9 cellular contexts compared by ENCODE assay signal in genomic region chr1:161305872-161306519, GRCh38. TPM values are rescaled to one million over a fixed set of nuclear protein-coding genes. Genes with fewer than 3 reads are reported as not detected.
DNase-seq lines count a peak whose midpoint lies in the region; ATAC-seq, FAIRE-seq and TF ChIP-seq lines count a peak whose summit lies in the region.
"Had no signal": no experiment of that assay in that cellular context is flagged by ENCODE, and none has a peak within 500 bp of the region (broad histone marks: within the 10 kb centered on the region; RNA-seq: fewer than 3 reads in every experiment).

No MANE protein-coding gene starts in this region.

- H3K4me3 Mint-ChIP-seq in GM23338 (peak overlapping the region; percentile 96), chondrocyte (ENCODE audit: unreplicated experiment) (peak overlapping the region; percentile 68)

- H4K20me1 ChIP-seq in GM23338 (replicated peaks; ENCODE audit: insufficient read depth), result no peaks in the 10 kb centered on the region

- peak; percentile 71 to 93 for TF ChIP-seq CTCF in GM23338 (conservative IDR thresholded peaks at IDR 0.05; ENCODE audit: low read depth in 2 of 2)
- TF ChIP-seq CTCF in chondrocyte (IDR thresholded peaks at IDR 0.05), result no peak

- ATAC-seq in GM23338 (peak; percentile 87), left colon (peak; percentile 100)

- H3K27me3 ChIP-seq in GM23338 (ENCODE audit: insufficient read depth), result no peaks in the 10 kb centered on the region

- H3K79me2 ChIP-seq in GM23338 (replicated peaks; ENCODE audit: insufficient read depth), result peaks cover 16% of the 10 kb centered on the region

- intact Hi-C loops in left colon (cut with DNase I, micrococcal nuclease), result no loop called here

- H3F3A ChIP-seq in GM23338 (replicated peaks; ENCODE audit: low read depth), result 0 out of 2 replicates have a peak, but pooled peaks cover 3% of the 10 kb centered on the region

- H3K4me1 Mint-ChIP-seq in GM23338 (peaks cover 45% of the 10 kb centered on the region), chondrocyte (ENCODE audit: low read depth) (peaks cover 16% of the 10 kb centered on the region)

- H3K27me3 Mint-ChIP-seq in GM23338 (ENCODE audit: insufficient read depth, low read depth, poor library complexity), result peaks cover 3% of the 10 kb centered on the region
- no peaks in the 10 kb centered on the region for H3K27me3 Mint-ChIP-seq in chondrocyte (ENCODE audit: low read depth)

- DNase-seq in DMS79 treated with DMSO at 0.1 percent for 48 hours (lab: John Stamatoyannopoulos, UW) (peak; percentile 34), GM23338 (ENCODE audit: low spot score) (peak; percentile 97), NCI-H146 treated with DMSO at 0.1 percent for 48 hours (lab: John Stamatoyannopoulos, UW; ENCODE audit: unreplicated experiment) (peak; percentile 78), chondrocyte (ENCODE audit: low spot score) (no peak), left colon (peak; percentile 89), urothelium cell line (ENCODE audit: low spot score) (no peak)
- peak; percentile 78 for DNase-seq in activated CD4-positive, alpha-beta T cell treated with anti-CD3 and anti-CD28 coated beads for 1 hour
- peak; percentile 74 for DNase-seq in stimulated activated CD4-positive, alpha-beta T cell treated with anti-CD3 and anti-CD28 coated beads, Interleukin-1b, Interleukin-23, amount 100 ng/mL, for 4 hours (ENCODE audit: low read depth in 2 of 2)

- no peaks in the 10 kb centered on the region for H3K9me3 Mint-ChIP-seq in GM23338
- no peaks in the 10 kb centered on the region for H3K9me3 Mint-ChIP-seq in chondrocyte (ENCODE audit: low read depth)

- H3K27ac ChIP-seq in GM23338 (ENCODE audit: low read depth), result peak overlapping the region; percentile 73; the same call in 1 of the 2 replicates

- no peak for FAIRE-seq in urothelium cell line (lab: Jason Lieb, UNC)
- FAIRE-seq: TTC549 had no signal

- no peaks in the 10 kb centered on the region for H3K36me3 Mint-ChIP-seq in GM23338 (ENCODE audit: low read depth)
- H3K36me3 Mint-ChIP-seq in chondrocyte (ENCODE audit: low read depth), result no peaks in the 10 kb centered on the region

- H3K4me3 ChIP-seq in GM23338, result peak overlapping the region; percentile 80

- H3K36me3 ChIP-seq in GM23338 (ENCODE audit: insufficient read depth), result no peaks in the 10 kb centered on the region

- H3K4me2 ChIP-seq in GM23338, result peak overlapping the region; percentile 83

- H3K4me1 ChIP-seq in GM23338 (ENCODE audit: insufficient read depth), result peaks cover 43% of the 10 kb centered on the region

- peak overlapping the region; percentile 87; the same call in 1 of the 2 replicates for H2AFZ ChIP-seq in GM23338

- no peaks in the 10 kb centered on the region for H3K9me2 ChIP-seq in GM23338 (ENCODE audit: insufficient read depth)

- peak overlapping the region; percentile 61; the same call in 1 of the 2 replicates for H3K27ac Mint-ChIP-seq in GM23338
- no peak overlapping the region for H3K27ac Mint-ChIP-seq in chondrocyte (ENCODE audit: unreplicated experiment)

TF ChIP-seq in GM23338, 12 proteins besides CTCF, POLR2A, EP300 and RAD21 (continues in another document):
- TF ChIP-seq ZNF114 (CRISPR knock-in tag; IDR thresholded peaks at IDR 0.05), result no peak
- TF ChIP-seq, protein P1, sequence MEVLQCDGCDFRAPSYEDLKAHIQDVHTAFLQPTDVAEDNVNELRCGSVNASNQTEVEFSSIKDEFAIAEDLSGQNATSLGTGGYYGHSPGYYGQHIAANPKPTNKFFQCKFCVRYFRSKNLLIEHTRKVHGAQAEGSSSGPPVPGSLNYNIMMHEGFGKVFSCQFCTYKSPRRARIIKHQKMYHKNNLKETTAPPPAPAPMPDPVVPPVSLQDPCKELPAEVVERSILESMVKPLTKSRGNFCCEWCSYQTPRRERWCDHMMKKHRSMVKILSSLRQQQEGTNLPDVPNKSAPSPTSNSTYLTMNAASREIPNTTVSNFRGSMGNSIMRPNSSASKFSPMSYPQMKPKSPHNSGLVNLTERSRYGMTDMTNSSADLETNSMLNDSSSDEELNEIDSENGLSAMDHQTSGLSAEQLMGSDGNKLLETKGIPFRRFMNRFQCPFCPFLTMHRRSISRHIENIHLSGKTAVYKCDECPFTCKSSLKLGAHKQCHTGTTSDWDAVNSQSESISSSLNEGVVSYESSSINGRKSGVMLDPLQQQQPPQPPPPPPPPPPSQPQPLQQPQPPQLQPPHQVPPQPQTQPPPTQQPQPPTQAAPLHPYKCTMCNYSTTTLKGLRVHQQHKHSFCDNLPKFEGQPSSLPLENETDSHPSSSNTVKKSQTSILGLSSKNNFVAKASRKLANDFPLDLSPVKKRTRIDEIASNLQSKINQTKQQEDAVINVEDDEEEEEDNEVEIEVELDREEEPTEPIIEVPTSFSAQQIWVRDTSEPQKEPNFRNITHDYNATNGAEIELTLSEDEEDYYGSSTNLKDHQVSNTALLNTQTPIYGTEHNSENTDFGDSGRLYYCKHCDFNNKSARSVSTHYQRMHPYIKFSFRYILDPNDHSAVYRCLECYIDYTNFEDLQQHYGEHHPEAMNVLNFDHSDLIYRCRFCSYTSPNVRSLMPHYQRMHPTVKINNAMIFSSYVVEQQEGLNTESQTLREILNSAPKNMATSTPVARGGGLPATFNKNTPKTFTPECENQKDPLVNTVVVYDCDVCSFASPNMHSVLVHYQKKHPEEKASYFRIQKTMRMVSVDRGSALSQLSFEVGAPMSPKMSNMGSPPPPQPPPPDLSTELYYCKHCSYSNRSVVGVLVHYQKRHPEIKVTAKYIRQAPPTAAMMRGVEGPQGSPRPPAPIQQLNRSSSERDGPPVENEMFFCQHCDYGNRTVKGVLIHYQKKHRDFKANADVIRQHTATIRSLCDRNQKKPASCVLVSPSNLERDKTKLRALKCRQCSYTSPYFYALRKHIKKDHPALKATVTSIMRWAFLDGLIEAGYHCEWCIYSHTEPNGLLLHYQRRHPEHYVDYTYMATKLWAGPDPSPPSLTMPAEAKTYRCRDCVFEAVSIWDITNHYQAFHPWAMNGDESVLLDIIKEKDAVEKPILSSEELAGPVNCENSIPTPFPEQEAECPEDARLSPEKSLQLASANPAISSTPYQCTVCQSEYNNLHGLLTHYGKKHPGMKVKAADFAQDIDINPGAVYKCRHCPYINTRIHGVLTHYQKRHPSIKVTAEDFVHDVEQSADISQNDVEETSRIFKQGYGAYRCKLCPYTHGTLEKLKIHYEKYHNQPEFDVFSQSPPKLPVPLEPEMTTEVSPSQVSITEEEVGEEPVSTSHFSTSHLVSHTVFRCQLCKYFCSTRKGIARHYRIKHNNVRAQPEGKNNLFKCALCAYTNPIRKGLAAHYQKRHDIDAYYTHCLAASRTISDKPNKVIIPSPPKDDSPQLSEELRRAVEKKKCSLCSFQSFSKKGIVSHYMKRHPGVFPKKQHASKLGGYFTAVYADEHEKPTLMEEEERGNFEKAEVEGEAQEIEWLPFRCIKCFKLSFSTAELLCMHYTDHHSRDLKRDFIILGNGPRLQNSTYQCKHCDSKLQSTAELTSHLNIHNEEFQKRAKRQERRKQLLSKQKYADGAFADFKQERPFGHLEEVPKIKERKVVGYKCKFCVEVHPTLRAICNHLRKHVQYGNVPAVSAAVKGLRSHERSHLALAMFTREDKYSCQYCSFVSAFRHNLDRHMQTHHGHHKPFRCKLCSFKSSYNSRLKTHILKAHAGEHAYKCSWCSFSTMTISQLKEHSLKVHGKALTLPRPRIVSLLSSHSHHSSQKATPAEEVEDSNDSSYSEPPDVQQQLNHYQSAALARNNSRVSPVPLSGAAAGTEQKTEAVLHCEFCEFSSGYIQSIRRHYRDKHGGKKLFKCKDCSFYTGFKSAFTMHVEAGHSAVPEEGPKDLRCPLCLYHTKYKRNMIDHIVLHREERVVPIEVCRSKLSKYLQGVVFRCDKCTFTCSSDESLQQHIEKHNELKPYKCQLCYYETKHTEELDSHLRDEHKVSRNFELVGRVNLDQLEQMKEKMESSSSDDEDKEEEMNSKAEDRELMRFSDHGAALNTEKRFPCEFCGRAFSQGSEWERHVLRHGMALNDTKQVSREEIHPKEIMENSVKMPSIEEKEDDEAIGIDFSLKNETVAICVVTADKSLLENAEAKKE (CRISPR knock-in tag; IDR thresholded peaks at IDR 0.05), result no peak
- no peak for TF ChIP-seq JUNB (IDR thresholded peaks at IDR 0.05; ENCODE audit: unreplicated experiment)
- TF ChIP-seq ZNF331 (CRISPR knock-in tag; IDR thresholded peaks at IDR 0.05; ENCODE audit: low read depth), result no peak

RNA-seq across cellular contexts. Expression of gene MPZ, which starts 3.8 kb away (rescaled TPM):
- total RNA-seq in GM23338 (2014; rRNA removed; shearing (Covaris generic)), result 1.6 and 1.9 TPM in 2 replicates
- 2.2 and 4.0 TPM in 2 replicates for polyA plus RNA-seq in GM23338 (2016; fragmentation: Nextera tagmentation; extraction: Ambion mirVana)
- 0.31 to 0.45 TPM (median 0.41 TPM) in 3 replicates for total RNA-seq in chondrocyte
- 1 to 10 TPM; 1.3 to 5.0 TPM for total RNA-seq in left colon

RNA-seq across cellular contexts. Expression of gene SDHC, which starts 8.2 kb away (rescaled TPM):
- total RNA-seq in GM23338 (2014; rRNA removed; shearing (Covaris generic)), result 84.4 and 126 TPM in 2 replicates
- polyA plus RNA-seq in GM23338 (2016; fragmentation: Nextera tagmentation; extraction: Ambion mirVana), result 107 and 141 TPM in 2 replicates
- total RNA-seq in chondrocyte (128 to 144 TPM (median 131 TPM) in 3 replicates), left colon (100 to 1,000 TPM; 264 to 266 TPM)

RNA-seq across cellular contexts. Expression of gene PCP4L1, which starts 47.5 kb away (rescaled TPM):
- total RNA-seq in GM23338 (2014; rRNA removed; shearing (Covaris generic)), result 1.4 and 3.8 TPM in 2 replicates
- 1.7 and 2.2 TPM in 2 replicates for polyA plus RNA-seq in GM23338 (2016; fragmentation: Nextera tagmentation; extraction: Ambion mirVana)
- 0.23 to 0.35 TPM in 2 of 3 replicates, not detected in the other for total RNA-seq in chondrocyte
- 1 to 10 TPM in 1 of 2 donors, not detected in 1; 2.6 TPM for total RNA-seq in left colon

Comparison
In these comparisons a context has a peak if more than half of its experiments do, and no peak if none do; other contexts are left out.
1. DNase-seq: peak in DMS79 treated with DMSO at 0.1 percent for 48 hours (single experiment), GM23338 (single experiment), NCI-H146 treated with DMSO at 0.1 percent for 48 hours (single experiment), activated CD4-positive, alpha-beta T cell treated with anti-CD3 and anti-CD28 coated beads for 1 hour (single experiment), left colon (2 of 2) and stimulated activated CD4-positive, alpha-beta T cell treated with anti-CD3 and anti-CD28 coated beads, Interleukin-1b, Interleukin-23, amount 100 ng/mL, for 4 hours (2 of 2); none in chondrocyte (single experiment) and urothelium cell line (single experiment).